Comparison of ENCODE assay signal across 28 cellular contexts in genomic region chr10:113268186-113268585, GRCh38.
DNase-seq lines count a peak whose midpoint lies in the region; ATAC-seq and TF ChIP-seq lines count a peak whose summit lies in the region.
"Had no signal": no experiment of that assay in that cellular context is flagged by ENCODE, and none has a peak within 500 bp of the region (broad histone marks: within the 10 kb centered on the region; RNA-seq: fewer than 3 reads in every experiment).

No MANE protein-coding gene starts in this region.

- no peak overlapping the region for H3K4me3 Mint-ChIP-seq in nephron
- no peak overlapping the region for H3K4me3 Mint-ChIP-seq in activated naive CD8-positive, alpha-beta T cell treated with anti-CD3 and anti-CD28 coated beads for 36 hours
- H3K4me3 Mint-ChIP-seq: activated T-cell treated with anti-CD3 and anti-CD28 coated beads, Interleukin-2, amount 50 U/mL, for 4 hours; memory B cell had no signal

- H3K27ac ChIP-seq in coronary artery: no peak overlapping the region
- H3K27ac ChIP-seq: brain microvascular endothelial cell, C4-2B, epithelial cell of prostate, neutrophil, PC-9, prostate gland, thyroid gland, VCaP had no signal

- no peak for ATAC-seq in GM21381 (IDR thresholded peaks at IDR 0.05; ENCODE audit: unreplicated experiment)
- ATAC-seq: activated T-cell treated with anti-CD3 and anti-CD28 coated beads, Interleukin-2, amount 50 U/mL, for 4 hours; left colon had no signal

- H3K27ac Mint-ChIP-seq in nephron: peak overlapping the region in 2 of 3 experiments; percentile 22 to 58
- no peak overlapping the region for H3K27ac Mint-ChIP-seq in activated naive CD8-positive, alpha-beta T cell treated with anti-CD3 and anti-CD28 coated beads for 36 hours
- H3K27ac Mint-ChIP-seq: memory B cell had no signal

- H3K36me3 ChIP-seq in BJ (ENCODE audit: control insufficient read depth, insufficient read depth, low read length): no peaks in the 10 kb centered on the region
- H3K36me3 ChIP-seq: brain microvascular endothelial cell, neutrophil, prostate gland, thyroid gland had no signal

- TF ChIP-seq CTCF in BJ (IDR thresholded peaks at IDR 0.05; ENCODE audit: insufficient read depth, low read depth, low read length): no peak
- TF ChIP-seq CTCF in nephron (IDR thresholded peaks at IDR 0.05; ENCODE audit: unreplicated experiment in 3 of 3): no peak
- no peak for TF ChIP-seq CTCF in coronary artery (IDR thresholded peaks at IDR 0.05)

- H3K4me3 ChIP-seq in BJ (ENCODE audit: low read depth, low read length) (no peak overlapping the region), coronary artery (no peak overlapping the region)
- H3K4me3 ChIP-seq: PC-9, prostate gland, thyroid gland had no signal

- CTCF ChIA-PET in BJ (lab: Yijun Ruan, JAX): no interaction called here

- peak; percentile 13 for DNase-seq in BJ (ENCODE audit: low read depth)
- peak; percentile 3 for DNase-seq in HCEC 1CT
- DNase-seq in epidermal melanocyte (ENCODE audit: insufficient read length, low spot score): peak; percentile 38
- DNase-seq in coronary artery (ENCODE audit: low spot score): no peak
- no peak for DNase-seq in activated naive CD8-positive, alpha-beta T cell treated with anti-CD3 and anti-CD28 coated beads for 36 hours
- DNase-seq: activated CD4-positive, alpha-beta T cell treated with anti-CD3 and anti-CD28 coated beads for 4 hours; activated naive CD4-positive, alpha-beta T cell; activated T-cell treated with anti-CD3 and anti-CD28 coated beads, Interleukin-2, amount 50 U/mL, for 4 hours; brain microvascular endothelial cell; Calu3; left colon; NCI-H1092 treated with DMSO at 0.1 percent for 48 hours; NCI-H187 treated with DMSO at 0.1 percent for 48 hours; NCI-H2171 treated with DMSO at 0.1 percent for 48 hours; NCI-H524; PC-9; SHP77; stimulated activated CD4-positive, alpha-beta T cell treated with anti-CD3 and anti-CD28 coated beads, Interleukin-15, amount 100 ng/mL, for 24 hours; stimulated activated naive CD4-positive, alpha-beta T cell treated with Interleukin-2 at 50 U/mL for 16 hours; thyroid gland had no signal

- H3K9me3 Mint-ChIP-seq in nephron: no peaks in the 10 kb centered on the region
- no peaks in the 10 kb centered on the region for H3K9me3 Mint-ChIP-seq in activated naive CD8-positive, alpha-beta T cell treated with anti-CD3 and anti-CD28 coated beads for 36 hours
- H3K9me3 Mint-ChIP-seq: activated T-cell treated with anti-CD3 and anti-CD28 coated beads, Interleukin-2, amount 50 U/mL, for 4 hours had no signal

- no peaks in the 10 kb centered on the region for H3K27me3 Mint-ChIP-seq in nephron (ENCODE audit: low read depth)
- peaks cover 13% of the 10 kb centered on the region for H3K27me3 Mint-ChIP-seq in activated naive CD8-positive, alpha-beta T cell treated with anti-CD3 and anti-CD28 coated beads for 36 hours

- peaks cover 23% of the 10 kb centered on the region for H3K4me1 Mint-ChIP-seq in nephron
- no peaks in the 10 kb centered on the region for H3K4me1 Mint-ChIP-seq in activated naive CD8-positive, alpha-beta T cell treated with anti-CD3 and anti-CD28 coated beads for 36 hours

- peaks cover 6% of the 10 kb centered on the region for H3K27me3 ChIP-seq in BJ (ENCODE audit: control insufficient read depth, insufficient read depth, low read length)
- H3K27me3 ChIP-seq: brain microvascular endothelial cell, neutrophil, thyroid gland had no signal

- POLR2A ChIA-PET in BJ (lab: Charles Lee): interaction anchor here (0.5 kb wide), 1 partner anchor 591 kb away, joined by 3 read pairs; no protein-coding TSS in a partner anchor

- no peaks in the 10 kb centered on the region for H3K36me3 Mint-ChIP-seq in nephron (ENCODE audit: low read depth)
- no peaks in the 10 kb centered on the region for H3K36me3 Mint-ChIP-seq in activated naive CD8-positive, alpha-beta T cell treated with anti-CD3 and anti-CD28 coated beads for 36 hours

Comparison
In these comparisons a context has a peak if more than half of its experiments do, and no peak if none do; other contexts are left out.
1. DNase-seq: peak in BJ (single experiment), HCEC 1CT (single experiment) and epidermal melanocyte (single experiment); none in coronary artery (single experiment) and activated naive CD8-positive, alpha-beta T cell treated with anti-CD3 and anti-CD28 coated beads for 36 hours (single experiment).